22 cellular contexts compared by ENCODE assay signal in genomic region chr22:19796169-19796568, GRCh38. TPM values are rescaled to one million over a fixed set of nuclear protein-coding genes. Genes with fewer than 3 reads are reported as not detected.
"Had no signal": no experiment of that assay in that cellular context is flagged by ENCODE, and none has a peak within 500 bp of the region (broad histone marks: within the 10 kb centered on the region; RNA-seq: fewer than 3 reads in every experiment).

No MANE protein-coding gene starts in this region.

- H3K36me3 ChIP-seq: heart left ventricle, lower lobe of right lung, pancreas, right lobe of liver had no signal

- H3K4me1 Mint-ChIP-seq: memory B cell; natural killer cell; stimulated activated effector memory CD8-positive, alpha-beta T cell treated with anti-CD3 and anti-CD28 coated beads, Interleukin-12 subunit alpha, Interleukin-12 subunit beta, amount 100 ng/mL, for 72 hours had no signal

- DNase-seq: dorsolateral prefrontal cortex; effector CD8-positive, alpha-beta T cell; natural killer cell; pancreas; stimulated activated CD4-positive, alpha-beta T cell treated with anti-CD3 and anti-CD28 coated beads, Interleukin-4, amount 100 ng/mL, for 1 hour; stimulated activated CD8-positive, alpha-beta memory T cell treated with anti-CD3 and anti-CD28 coated beads, Interleukin-4, amount 100 ng/mL, for 48 hours; stimulated activated naive CD8-positive, alpha-beta T cell treated with anti-CD3 and anti-CD28 coated beads, Interleukin-15, Interleukin-2, amounts not matched to agents 100 U/mL and 50 U/mL, for 24 hours had no signal

- ATAC-seq: heart left ventricle; left lobe of liver; lower lobe of right lung; pancreas; right lobe of liver; stimulated activated effector memory CD8-positive, alpha-beta T cell treated with anti-CD3 and anti-CD28 coated beads, Interleukin-12 subunit alpha, Interleukin-12 subunit beta, amount 100 ng/mL, for 72 hours; stimulated activated naive CD8-positive, alpha-beta T cell treated with anti-CD3 and anti-CD28 coated beads, Interleukin-15, Interleukin-2, amounts not matched to agents 100 U/mL and 50 U/mL, for 24 hours had no signal

- H3K4me1 ChIP-seq: lower lobe of right lung, pancreas, right lobe of liver had no signal

- H3K36me3 Mint-ChIP-seq: natural killer cell had no signal

- FAIRE-seq: frontal cortex, islet of Langerhans, pancreas had no signal

- H3K27me3 Mint-ChIP-seq: memory B cell, progenitor cell of endocrine pancreas had no signal

- H3K9me3 ChIP-seq: pancreas, right lobe of liver had no signal

- H3K4me3 ChIP-seq: coronary artery, dorsolateral prefrontal cortex, heart left ventricle, lower lobe of right lung, pancreas, right lobe of liver, tibial nerve had no signal

- H3K27ac Mint-ChIP-seq: memory B cell; mesothelial cell of epicardium; natural killer cell; progenitor cell of endocrine pancreas; stimulated activated effector memory CD8-positive, alpha-beta T cell treated with anti-CD3 and anti-CD28 coated beads, Interleukin-12 subunit alpha, Interleukin-12 subunit beta, amount 100 ng/mL, for 72 hours had no signal

- H3K27ac ChIP-seq: coronary artery, heart left ventricle, lower lobe of right lung, pancreas, right lobe of liver had no signal

- H3K27me3 ChIP-seq: dorsolateral prefrontal cortex, heart left ventricle, pancreas, right lobe of liver, tibial nerve had no signal

- H3K4me3 Mint-ChIP-seq: memory B cell; mesothelial cell of epicardium; natural killer cell; neural crest cell; stimulated activated effector memory CD8-positive, alpha-beta T cell treated with anti-CD3 and anti-CD28 coated beads, Interleukin-12 subunit alpha, Interleukin-12 subunit beta, amount 100 ng/mL, for 72 hours had no signal

RNA-seq across cellular contexts. Expression of gene TBX1, which starts 35.6 kb away (rescaled TPM):
- total RNA-seq: fibroblast of lung, frontal cortex, neural crest cell, temporal lobe had no signal
- polyA plus RNA-seq: fibroblast of lung had no signal
